ENCODE assay signal across 14 cellular contexts in genomic region chr3:46228259-46229222, GRCh38. TPM values are rescaled to one million over a fixed set of nuclear protein-coding genes. Genes with fewer than 3 reads are reported as not detected.
A peak's percentile ranks its signal among the peaks of the same experiment; 100 is the strongest.
DNase-seq lines count a peak whose midpoint lies in the region; ATAC-seq, FAIRE-seq and TF ChIP-seq lines count a peak whose summit lies in the region.
"Had no signal": no experiment of that assay in that cellular context is flagged by ENCODE, and none has a peak within 500 bp of the region (broad histone marks: within the 10 kb centered on the region; RNA-seq: fewer than 3 reads in every experiment).

No MANE protein-coding gene starts in this region.

- peaks cover 0 to 8% (median 5%) of the 10 kb centered on the region in 11 donors for H3K9me3 Mint-ChIP-seq in naive thymus-derived CD4-positive, alpha-beta T cell
- peaks cover 0 to 11% (median 5%) of the 10 kb centered on the region in 9 donors for H3K9me3 Mint-ChIP-seq in naive thymus-derived CD8-positive, alpha-beta T cell

- H3K27me3 ChIP-seq in MG63 (no peaks in the 10 kb centered on the region), GM12878 (replicated peaks in 1 of 2; ENCODE audit: control insufficient read depth in 2 of 2, insufficient read depth in 2 of 2, low read length in 1 of 2) (peaks cover 0 to 3% of the 10 kb centered on the region in 2 experiments; a peak in 2 of 4 replicates)
- H3K27me3 ChIP-seq in naive thymus-derived CD4-positive, alpha-beta T cell (ENCODE audit: control insufficient read depth in 2 of 2, insufficient read depth in 2 of 2, low read length in 2 of 2): no peaks in the 10 kb centered on the region
- no peaks in the 10 kb centered on the region for H3K27me3 ChIP-seq in effector memory CD4-positive, alpha-beta T cell (replicated peaks; ENCODE audit: control insufficient read depth, insufficient read depth, low read length, poor library complexity, severe bottlenecking)

- DNase-seq in ELR (ENCODE audit: low read depth): peak; percentile 90
- peak; percentile 25 for DNase-seq in MG63
- DNase-seq in GM12878 (ENCODE audit: low read depth, low spot score): no peak
- DNase-seq in naive thymus-derived CD4-positive, alpha-beta T cell: no peak
- no peak for DNase-seq in effector memory CD4-positive, alpha-beta T cell
- no peak for DNase-seq in naive thymus-derived CD8-positive, alpha-beta T cell
- DNase-seq in pons (ENCODE audit: low spot score): no peak
- DNase-seq in NCI-H2107 treated with DMSO at 0.1 percent for 48 hours (lab: John Stamatoyannopoulos, UW; ENCODE audit: unreplicated experiment): no peak
- DNase-seq: caudate nucleus; GOT3; heart left ventricle; stimulated activated CD4-positive, alpha-beta T cell treated with anti-CD3 and anti-CD28 coated beads, Interleukin-12 subunit alpha, Interleukin-12 subunit beta, amount 100 ng/mL, for 4 hours; stimulated activated naive CD4-positive, alpha-beta T cell had no signal

- no peak overlapping the region for H3K27ac ChIP-seq in GM12878 (ENCODE audit: control insufficient read depth, insufficient read depth)
- H3K27ac ChIP-seq in naive thymus-derived CD4-positive, alpha-beta T cell (ENCODE audit: low read depth, low read length): no peak overlapping the region
- no peak overlapping the region for H3K27ac ChIP-seq in effector memory CD4-positive, alpha-beta T cell (ENCODE audit: insufficient read depth, low read length, poor library complexity, severe bottlenecking)
- H3K27ac ChIP-seq: heart left ventricle had no signal

- no peaks in the 10 kb centered on the region for H3K9me3 ChIP-seq in MG63
- peaks cover 2% of the 10 kb centered on the region; the same call in 2 of the 3 replicates for H3K9me3 ChIP-seq in GM12878 (replicated peaks; ENCODE audit: control insufficient read depth, insufficient read depth, low read length)
- no peaks in the 10 kb centered on the region for H3K9me3 ChIP-seq in naive thymus-derived CD4-positive, alpha-beta T cell (ENCODE audit: control insufficient read depth in 2 of 3, low read length in 3 of 3)
- no peaks in the 10 kb centered on the region for H3K9me3 ChIP-seq in effector memory CD4-positive, alpha-beta T cell (ENCODE audit: control insufficient read depth, low read length)

- no peak for TF ChIP-seq EP300 in GM12878 (IDR thresholded peaks at IDR 0.05; ENCODE audit: borderline replicate concordance in 1 of 2, control insufficient read depth in 1 of 2, low read depth in 2 of 2, low read length in 2 of 2)

- no peak for ATAC-seq in GM12878
- ATAC-seq in naive thymus-derived CD4-positive, alpha-beta T cell: peak; percentile 80
- no peak for ATAC-seq in naive thymus-derived CD8-positive, alpha-beta T cell
- ATAC-seq: heart left ventricle had no signal

- no peak overlapping the region for H2AFZ ChIP-seq in GM12878 (ENCODE audit: control insufficient read depth, low read depth, low read length)

- intact Hi-C loops in GM12878 (cut with micrococcal nuclease; ENCODE audit: unreplicated experiment): no loop called here
- intact Hi-C loops in naive thymus-derived CD4-positive, alpha-beta T cell (cut with micrococcal nuclease): loop anchor here (5.0 kb wide), 2 partner anchors 139 to 144 kb away; partner anchors contain the start of gene CCR5 (in 1 of the 2)

- H3K4me3 ChIP-seq in MG63 (no peak overlapping the region), GM12878 (no peak overlapping the region)
- H3K4me3 ChIP-seq in naive thymus-derived CD4-positive, alpha-beta T cell (ENCODE audit: low read length): no peak overlapping the region
- no peak overlapping the region for H3K4me3 ChIP-seq in effector memory CD4-positive, alpha-beta T cell (ENCODE audit: insufficient read depth, low read depth, low read length, poor library complexity, severe bottlenecking)
- H3K4me3 ChIP-seq: heart left ventricle had no signal

- BruUV-seq in GM12878 (replicated peaks; lab: Mats Ljungman, UMichigan): no TSS peak

- H3K27ac Mint-ChIP-seq in naive thymus-derived CD4-positive, alpha-beta T cell: peak overlapping the region in 1 of 9 donors; percentile 8
- no peak overlapping the region for H3K27ac Mint-ChIP-seq in naive thymus-derived CD8-positive, alpha-beta T cell
- H3K27ac Mint-ChIP-seq: mesothelial cell of epicardium had no signal

- peak overlapping the region in 1 of 10 donors; percentile 34 for H3K4me3 Mint-ChIP-seq in naive thymus-derived CD4-positive, alpha-beta T cell
- H3K4me3 Mint-ChIP-seq in naive thymus-derived CD8-positive, alpha-beta T cell: no peak overlapping the region
- H3K4me3 Mint-ChIP-seq: mesothelial cell of epicardium had no signal

- H3K36me3 ChIP-seq in MG63 (no peaks in the 10 kb centered on the region), GM12878 (ENCODE audit: control insufficient read depth in 2 of 2, insufficient read depth in 2 of 2, low read length in 1 of 2) (no peaks in the 10 kb centered on the region)
- no peaks in the 10 kb centered on the region for H3K36me3 ChIP-seq in naive thymus-derived CD4-positive, alpha-beta T cell (ENCODE audit: control insufficient read depth in 2 of 3, insufficient read depth in 3 of 3, low read length in 3 of 3)
- no peaks in the 10 kb centered on the region for H3K36me3 ChIP-seq in effector memory CD4-positive, alpha-beta T cell (ENCODE audit: control insufficient read depth, insufficient read depth, low read length)
- H3K36me3 ChIP-seq: heart left ventricle had no signal

- H3K4me1 Mint-ChIP-seq in naive thymus-derived CD4-positive, alpha-beta T cell: peaks cover 0 to 12% (median 0%) of the 10 kb centered on the region in 7 donors
- peaks cover 0 to 22% (median 0%) of the 10 kb centered on the region in 4 donors for H3K4me1 Mint-ChIP-seq in naive thymus-derived CD8-positive, alpha-beta T cell
- H3K4me1 Mint-ChIP-seq: mesothelial cell of epicardium had no signal

- no peaks in the 10 kb centered on the region for H3K79me2 ChIP-seq in GM12878 (ENCODE audit: control insufficient read depth, insufficient read depth, low read length)

- H3K9ac ChIP-seq in GM12878 (ENCODE audit: control insufficient read depth, insufficient read depth, low read length): no peak overlapping the region

- H3K4me2 ChIP-seq in GM12878 (ENCODE audit: control insufficient read depth, insufficient read depth): no peak overlapping the region

- TF ChIP-seq RAD21 in GM12878 (IDR thresholded peaks at IDR 0.05; ENCODE audit: insufficient read depth, low read depth, low read length): peak; percentile 30; the same call in 1 of the 2 replicates

- in situ Hi-C loops in GM12878 (cut with MboI): no loop called here

- FAIRE-seq in GM12878 (lab: Jason Lieb, UNC): peak; percentile 83

- TF ChIP-seq POLR2A in GM12878 (IDR thresholded peaks at IDR 0.05; ENCODE audit: low read depth, low read length): no peak

- H4K20me1 ChIP-seq in GM12878 (ENCODE audit: control insufficient read depth, insufficient read depth): no peaks in the 10 kb centered on the region; the same call in 1 of the 2 replicates

- CTCF ChIA-PET in GM12878 (lab: Yijun Ruan, JAX): interaction anchor here (0.8 to 1.7 kb wide), 3 partner anchors 140 to 150 kb away, joined by 3 to 5 read pairs (median 4); no protein-coding TSS in a partner anchor
- CTCF ChIA-PET in naive thymus-derived CD4-positive, alpha-beta T cell (lab: Charles Lee): interaction anchor here (1.0 kb wide), 1 partner anchor 142 kb away, joined by 4 read pairs; the partner anchor contains the start of gene CCR5

- peaks cover 4 to 71% (median 13%) of the 10 kb centered on the region in 5 donors for H3K27me3 Mint-ChIP-seq in naive thymus-derived CD4-positive, alpha-beta T cell
- peaks cover 3 to 26% (median 11%) of the 10 kb centered on the region in 5 donors for H3K27me3 Mint-ChIP-seq in naive thymus-derived CD8-positive, alpha-beta T cell

- RAD21 ChIA-PET in GM12878 (lab: Charles Lee; ENCODE audit: unreplicated experiment): interaction anchor here (0.7 to 1.2 kb wide), 3 partner anchors 140 to 150 kb away, joined by 3 to 5 read pairs (median 3); no protein-coding TSS in a partner anchor

- WGBS in GM12878 (ENCODE audit: insufficient coverage, insufficient replicate concordance, low lambda C conversion rate, missing lambda C conversion rate): 75% methylated on average over 5 of the region's 5 CpGs

- TF ChIP-seq CTCF in GM12878 (IDR thresholded peaks at IDR 0.05 in 2 of 3, conservative IDR thresholded peaks at IDR 0.05 in 1 of 3; ENCODE audit: control insufficient read depth in 2 of 3, extremely low read depth in 1 of 3, insufficient read depth in 1 of 3, low read depth in 3 of 3, low read length in 3 of 3): no peak; a peak in 1 of 6 replicates

- POLR2A ChIA-PET in GM12878 (lab: Charles Lee): no interaction called here
- POLR2A ChIA-PET in naive thymus-derived CD4-positive, alpha-beta T cell (lab: Charles Lee): no interaction called here
- POLR2A ChIA-PET in naive thymus-derived CD8-positive, alpha-beta T cell (lab: Charles Lee): no interaction called here

- H3K36me3 Mint-ChIP-seq in naive thymus-derived CD4-positive, alpha-beta T cell: peaks cover 0 to 10% (median 0%) of the 10 kb centered on the region in 5 donors
- peaks cover 0 to 6% (median 2%) of the 10 kb centered on the region in 3 donors for H3K36me3 Mint-ChIP-seq in naive thymus-derived CD8-positive, alpha-beta T cell
- H3K36me3 Mint-ChIP-seq: mesothelial cell of epicardium had no signal

- H3K4me1 ChIP-seq in GM12878 (ENCODE audit: control insufficient read depth, insufficient read depth, low read length): peaks cover 4% of the 10 kb centered on the region
- H3K4me1 ChIP-seq in naive thymus-derived CD4-positive, alpha-beta T cell (ENCODE audit: control insufficient read depth in 2 of 2, insufficient read depth in 2 of 2, low read length in 2 of 2): peaks cover 0 to 12% of the 10 kb centered on the region in 2 donors
- H3K4me1 ChIP-seq in effector memory CD4-positive, alpha-beta T cell (ENCODE audit: control insufficient read depth, insufficient read depth, low read length, poor library complexity, severe bottlenecking): no peaks in the 10 kb centered on the region

- SMC1A ChIA-PET in GM12878 (lab: Charles Lee; ENCODE audit: uncharacterized antibody, unreplicated experiment): interaction anchor here (1.3 to 1.6 kb wide), 3 partner anchors 139 to 142 kb away, joined by 3 to 5 read pairs (median 4); partner anchors contain the start of gene CCR5

RNA-seq across cellular contexts. Expression of gene CCR3, which starts 13.7 kb away (rescaled TPM):
- not detected in 2 replicates for total RNA-seq in MG63 (2014; rRNA removed; shearing (Covaris generic); ENCODE audit: low replicate concordance)
- 0.42 and 0.54 TPM in 2 replicates for total RNA-seq in GM12878 (2013; cell fraction: nucleolus; rRNA removed)
- 0.23 and 0.65 TPM in 2 replicates for total RNA-seq in GM12878 (2014; rRNA removed)
- total RNA-seq in GM12878 (2014; rRNA removed; fragmentation: Illumina TruSeq; extraction: Trizol): 0.27 and 0.60 TPM in 2 replicates
- 0.41 and 0.66 TPM in 2 replicates for total RNA-seq in GM12878 (2021)
- polyA plus RNA-seq in GM12878 (2011; ENCODE audit: low read depth): not detected
- not detected in 2 replicates for polyA plus RNA-seq in GM12878 (2011; rRNA removed)
- polyA plus RNA-seq in GM12878 (2011; cell fraction: cytosol; rRNA removed): 0.05 and 0.06 TPM in 2 replicates
- polyA plus RNA-seq in GM12878 (2011; cell fraction: nucleus; rRNA removed): not detected in 2 replicates
- polyA plus RNA-seq in GM12878 (2012): 0.19 and 0.27 TPM in 2 replicates
- 0.65 and 0.78 TPM in 2 replicates for polyA plus RNA-seq in GM12878 (2014; fragmentation: Illumina TruSeq; extraction: Trizol)
- under 1 TPM; 0.53 TPM for polyA plus RNA-seq in GM12878 (2014; fragmentation: Nextera tagmentation; extraction: Ambion mirVana)
- polyA plus RNA-seq in GM12878 (2014; rRNA removed): 0.58 TPM in 2 replicates
- polyA plus RNA-seq in GM12878 (2016; fragmentation: Nextera tagmentation; extraction: Ambion mirVana): under 1 TPM; 0.13 to 0.20 TPM
- polyA minus RNA-seq in GM12878 (2011; rRNA and poly(A)+ RNA removed): not detected in 2 replicates
- polyA minus RNA-seq in GM12878 (2011; cell fraction: cytosol; rRNA and poly(A)+ RNA removed): not detected in 2 replicates
- not detected in 2 replicates for polyA minus RNA-seq in GM12878 (2011; cell fraction: nucleus; rRNA and poly(A)+ RNA removed)
- total RNA-seq in naive thymus-derived CD4-positive, alpha-beta T cell: 1 to 10 TPM in 2 of 5 experiments, under 1 TPM in 1, not detected in 2; 0.17 to 7.4 (median 2.4) TPM
- polyA plus RNA-seq in naive thymus-derived CD4-positive, alpha-beta T cell: not detected
- not detected for total RNA-seq in naive thymus-derived CD8-positive, alpha-beta T cell
- polyA plus RNA-seq in naive thymus-derived CD8-positive, alpha-beta T cell: not detected
- total RNA-seq: mesothelial cell of epicardium had no signal
- polyA plus RNA-seq: heart left ventricle had no signal

RNA-seq across cellular contexts. Expression of gene CCR1, which starts 20.4 kb away (rescaled TPM):
- total RNA-seq in MG63 (2014; rRNA removed; shearing (Covaris generic); ENCODE audit: low replicate concordance): not detected in 2 replicates
- total RNA-seq in GM12878 (2013; cell fraction: nucleolus; rRNA removed): 5.2 and 5.5 TPM in 2 replicates
- total RNA-seq in GM12878 (2014; rRNA removed) (8.3 and 10.1 TPM in 2 replicates), GM12878 (2014; rRNA removed; fragmentation: Illumina TruSeq; extraction: Trizol) (9.6 TPM in 2 replicates), GM12878 (2021) (6.4 and 7.3 TPM in 2 replicates)
- 4.3 TPM for polyA plus RNA-seq in GM12878 (2011; ENCODE audit: low read depth)
- polyA plus RNA-seq in GM12878 (2011; rRNA removed) (8.8 and 9.5 TPM in 2 replicates), GM12878 (2014; fragmentation: Illumina TruSeq; extraction: Trizol) (11.0 and 13.2 TPM in 2 replicates), GM12878 (2014; fragmentation: Nextera tagmentation; extraction: Ambion mirVana) (1 to 10 TPM; 3.4 to 3.7 TPM), GM12878 (2014; rRNA removed) (6.4 and 8.2 TPM in 2 replicates), GM12878 (2016; fragmentation: Nextera tagmentation; extraction: Ambion mirVana) (1 to 10 TPM; 2.3 to 3.6 TPM)
- polyA plus RNA-seq in GM12878 (2011; cell fraction: cytosol; rRNA removed): 7.1 and 7.3 TPM in 2 replicates
- 3.9 TPM in 2 replicates for polyA plus RNA-seq in GM12878 (2011; cell fraction: nucleus; rRNA removed)
- polyA plus RNA-seq in GM12878 (2012): 4.4 and 7.3 TPM in 2 replicates
- polyA minus RNA-seq in GM12878 (2011; rRNA and poly(A)+ RNA removed): 11.1 and 14.2 TPM in 2 replicates
- 1.9 and 2.8 TPM in 2 replicates for polyA minus RNA-seq in GM12878 (2011; cell fraction: cytosol; rRNA and poly(A)+ RNA removed)
- polyA minus RNA-seq in GM12878 (2011; cell fraction: nucleus; rRNA and poly(A)+ RNA removed): 5.4 and 8.6 TPM in 2 replicates
- total RNA-seq in naive thymus-derived CD4-positive, alpha-beta T cell: 10 to 100 TPM in 2 of 5 experiments, 1 to 10 TPM in 3; 2.2 to 27.6 (median 4.5) TPM
- polyA plus RNA-seq in naive thymus-derived CD4-positive, alpha-beta T cell: under 1 TPM; 0.08 to 0.09 TPM
- under 1 TPM; 0.55 to 0.94 TPM for total RNA-seq in naive thymus-derived CD8-positive, alpha-beta T cell
- polyA plus RNA-seq in naive thymus-derived CD8-positive, alpha-beta T cell: 1 to 10 TPM in 1 of 3 donors, under 1 TPM in 1, not detected in 1; 0.11 to 2.0 TPM
- total RNA-seq: mesothelial cell of epicardium had no signal

Comparison
In these comparisons a context has a peak if more than half of its experiments do, and no peak if none do; other contexts are left out.
1. DNase-seq: peak in ELR (single experiment) and MG63 (single experiment); none in GM12878 (single experiment), naive thymus-derived CD4-positive, alpha-beta T cell (0 of 9), effector memory CD4-positive, alpha-beta T cell (0 of 3), naive thymus-derived CD8-positive, alpha-beta T cell (0 of 10), pons (single experiment) and NCI-H2107 treated with DMSO at 0.1 percent for 48 hours (single experiment).